In the genomic region with DNA sequence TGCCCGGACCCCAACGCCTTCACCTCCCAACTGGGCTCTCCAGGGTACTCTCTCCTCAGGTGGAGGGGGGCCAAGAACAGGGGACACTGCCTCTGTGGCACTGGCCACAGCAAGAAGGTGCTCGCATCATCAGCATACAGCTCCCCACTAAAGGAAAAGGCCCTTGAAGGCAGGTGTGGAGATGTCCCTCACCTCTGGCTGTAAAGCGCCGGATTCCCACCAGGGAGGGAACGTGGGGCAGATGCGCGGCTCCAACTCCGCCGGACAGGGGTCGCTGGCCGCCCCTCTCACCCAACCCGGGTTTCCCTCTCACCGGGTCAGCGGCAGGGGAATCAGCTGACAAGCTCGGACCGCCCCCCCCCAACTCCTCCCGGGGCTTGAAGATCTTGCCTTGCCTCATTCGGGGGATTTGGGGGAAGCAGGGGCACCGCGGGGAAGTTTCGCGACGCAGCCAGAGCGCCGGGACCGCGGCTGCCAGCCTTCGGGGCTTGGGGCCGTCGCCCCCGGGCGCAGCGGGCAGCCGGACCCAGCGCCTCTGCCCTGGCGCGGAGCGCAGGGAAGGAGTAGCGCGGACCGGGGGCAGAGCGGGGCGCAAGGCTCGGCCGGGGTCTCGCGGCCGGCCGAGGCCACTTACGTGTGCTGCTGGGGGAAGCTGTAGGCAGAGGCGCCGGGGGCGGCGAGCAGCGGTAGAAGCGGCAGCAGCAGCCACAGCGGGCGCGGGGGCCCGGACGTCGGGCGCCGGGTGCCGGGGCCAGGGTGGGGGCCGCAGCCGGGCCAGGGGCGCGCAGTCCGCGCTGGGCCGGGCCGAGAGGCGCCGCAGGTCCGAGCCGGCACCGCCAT, we compare ENCODE assay signal across 1 cellular context.
TF ChIP-seq lines count a peak whose summit lies in the region.

No MANE protein-coding gene starts in this region.

TF ChIP-seq in IMR-90, 13 proteins besides CTCF, POLR2A, EP300 and RAD21 (continued from another document):
- TF ChIP-seq, protein P1, sequence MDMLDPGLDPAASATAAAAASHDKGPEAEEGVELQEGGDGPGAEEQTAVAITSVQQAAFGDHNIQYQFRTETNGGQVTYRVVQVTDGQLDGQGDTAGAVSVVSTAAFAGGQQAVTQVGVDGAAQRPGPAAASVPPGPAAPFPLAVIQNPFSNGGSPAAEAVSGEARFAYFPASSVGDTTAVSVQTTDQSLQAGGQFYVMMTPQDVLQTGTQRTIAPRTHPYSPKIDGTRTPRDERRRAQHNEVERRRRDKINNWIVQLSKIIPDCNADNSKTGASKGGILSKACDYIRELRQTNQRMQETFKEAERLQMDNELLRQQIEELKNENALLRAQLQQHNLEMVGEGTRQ (IDR thresholded peaks at IDR 0.05; ENCODE audit: low read depth, low read length), result no peak
- TF ChIP-seq, protein P2, sequence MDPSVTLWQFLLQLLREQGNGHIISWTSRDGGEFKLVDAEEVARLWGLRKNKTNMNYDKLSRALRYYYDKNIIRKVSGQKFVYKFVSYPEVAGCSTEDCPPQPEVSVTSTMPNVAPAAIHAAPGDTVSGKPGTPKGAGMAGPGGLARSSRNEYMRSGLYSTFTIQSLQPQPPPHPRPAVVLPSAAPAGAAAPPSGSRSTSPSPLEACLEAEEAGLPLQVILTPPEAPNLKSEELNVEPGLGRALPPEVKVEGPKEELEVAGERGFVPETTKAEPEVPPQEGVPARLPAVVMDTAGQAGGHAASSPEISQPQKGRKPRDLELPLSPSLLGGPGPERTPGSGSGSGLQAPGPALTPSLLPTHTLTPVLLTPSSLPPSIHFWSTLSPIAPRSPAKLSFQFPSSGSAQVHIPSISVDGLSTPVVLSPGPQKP (IDR thresholded peaks at IDR 0.05; ENCODE audit: borderline replicate concordance, low read depth, low read length), result no peak
- TF ChIP-seq RCOR1 (IDR thresholded peaks at IDR 0.05; ENCODE audit: insufficient replicate concordance, low read length) (no peak), CHD1 (IDR thresholded peaks at IDR 0.05; ENCODE audit: low read depth, low read length) (no peak), MXI1 (IDR thresholded peaks at IDR 0.05; ENCODE audit: borderline replicate concordance, low read depth, low read length) (no peak), MAFK (IDR thresholded peaks at IDR 0.05; ENCODE audit: low read depth, low read length) (no peak), CEBPB (IDR thresholded peaks at IDR 0.05; ENCODE audit: low read depth, low read length) (no peak), MAZ (IDR thresholded peaks at IDR 0.05; ENCODE audit: borderline replicate concordance, low read depth, low read length) (no peak), RFX5 (IDR thresholded peaks at IDR 0.05; ENCODE audit: low read depth, low read length) (no peak), NFE2L2 (IDR thresholded peaks at IDR 0.05; ENCODE audit: low read depth, low read length) (no peak), FOS (IDR thresholded peaks at IDR 0.05; ENCODE audit: low read depth, low read length) (no peak), SMC3 (IDR thresholded peaks at IDR 0.05; ENCODE audit: low read depth, low read length) (no peak)
